In genomic region chr5:148060309-148060708, GRCh38 we compare ENCODE assay signal across 13 cellular contexts.
A peak's percentile ranks its signal among the peaks of the same experiment; 100 is the strongest.
DNase-seq lines count a peak whose midpoint lies in the region; ATAC-seq lines count a peak whose summit lies in the region.
"Had no signal": no experiment of that assay in that cellular context is flagged by ENCODE, and none has a peak within 500 bp of the region (broad histone marks: within the 10 kb centered on the region; RNA-seq: fewer than 3 reads in every experiment).

No MANE protein-coding gene starts in this region.

- H3K27ac Mint-ChIP-seq in stimulated activated effector memory CD8-positive, alpha-beta T cell treated with anti-CD3 and anti-CD28 coated beads, Interleukin-12 subunit alpha, Interleukin-12 subunit beta, amount 100 ng/mL, for 72 hours = no peak overlapping the region
- H3K27ac Mint-ChIP-seq: CD14-positive monocyte; CD4-positive, alpha-beta memory T cell had no signal

- H3K36me3 Mint-ChIP-seq in stimulated activated effector memory CD8-positive, alpha-beta T cell treated with anti-CD3 and anti-CD28 coated beads, Interleukin-12 subunit alpha, Interleukin-12 subunit beta, amount 100 ng/mL, for 72 hours = no peaks in the 10 kb centered on the region
- H3K36me3 Mint-ChIP-seq: CD14-positive monocyte had no signal

- no peak for ATAC-seq in HG03378 (IDR thresholded peaks at IDR 0.05; ENCODE audit: unreplicated experiment)
- ATAC-seq in stimulated activated effector memory CD8-positive, alpha-beta T cell treated with anti-CD3 and anti-CD28 coated beads, Interleukin-12 subunit alpha, Interleukin-12 subunit beta, amount 100 ng/mL, for 72 hours = no peak
- ATAC-seq in GM21367 (IDR thresholded peaks at IDR 0.05; ENCODE audit: unreplicated experiment) = no peak

- DNase-seq in DMS53 (lab: John Stamatoyannopoulos, UW) (peak; percentile 24), DMS53 treated with DMSO at 0.1 percent for 48 hours (lab: John Stamatoyannopoulos, UW; ENCODE audit: unreplicated experiment) (no peak), NCI-H69 (lab: John Stamatoyannopoulos, UW) (peak; percentile 66), kidney tubule cell (ENCODE audit: low spot score) (peak; percentile 57)
- DNase-seq in stimulated activated effector memory CD8-positive, alpha-beta T cell treated with anti-CD3 and anti-CD28 coated beads, Interleukin-12 subunit alpha, Interleukin-12 subunit beta, amount 100 ng/mL, for 72 hours (ENCODE audit: low spot score in 2 of 2) = no peak
- DNase-seq: 8988T; CD4-positive, alpha-beta memory T cell; DMS79 treated with DMSO at 0.1 percent for 48 hours; GF-D8; GM23248 had no signal

- H3K9me3 Mint-ChIP-seq in stimulated activated effector memory CD8-positive, alpha-beta T cell treated with anti-CD3 and anti-CD28 coated beads, Interleukin-12 subunit alpha, Interleukin-12 subunit beta, amount 100 ng/mL, for 72 hours = peaks cover 11% of the 10 kb centered on the region

- no peak overlapping the region for H3K4me3 Mint-ChIP-seq in stimulated activated effector memory CD8-positive, alpha-beta T cell treated with anti-CD3 and anti-CD28 coated beads, Interleukin-12 subunit alpha, Interleukin-12 subunit beta, amount 100 ng/mL, for 72 hours
- H3K4me3 Mint-ChIP-seq: CD14-positive monocyte; CD4-positive, alpha-beta memory T cell had no signal

- no peaks in the 10 kb centered on the region for H3K4me1 Mint-ChIP-seq in stimulated activated effector memory CD8-positive, alpha-beta T cell treated with anti-CD3 and anti-CD28 coated beads, Interleukin-12 subunit alpha, Interleukin-12 subunit beta, amount 100 ng/mL, for 72 hours
- H3K4me1 Mint-ChIP-seq: CD14-positive monocyte; CD4-positive, alpha-beta memory T cell had no signal

Comparison
In these comparisons a context has a peak if more than half of its experiments do, and no peak if none do; other contexts are left out.
1. DNase-seq: peak in DMS53 (single experiment), NCI-H69 (single experiment) and kidney tubule cell (single experiment); none in DMS53 treated with DMSO at 0.1 percent for 48 hours (single experiment) and stimulated activated effector memory CD8-positive, alpha-beta T cell treated with anti-CD3 and anti-CD28 coated beads, Interleukin-12 subunit alpha, Interleukin-12 subunit beta, amount 100 ng/mL, for 72 hours (0 of 2).